In genomic region chr10:28269842-28270456, GRCh38 we compare ENCODE assay signal across 20 cellular contexts. TPM values are rescaled to one million over a fixed set of nuclear protein-coding genes. Genes with fewer than 3 reads are reported as not detected.
DNase-seq lines count a peak whose midpoint lies in the region; ATAC-seq, FAIRE-seq and TF ChIP-seq lines count a peak whose summit lies in the region.
"Had no signal": no experiment of that assay in that cellular context is flagged by ENCODE, and none has a peak within 500 bp of the region (broad histone marks: within the 10 kb centered on the region; RNA-seq: fewer than 3 reads in every experiment).

No MANE protein-coding gene starts in this region.

- H3K4me3 ChIP-seq in K562 (no peak overlapping the region), trophoblast cell (ENCODE audit: low read depth, low read length) (no peak overlapping the region)
- H3K4me3 ChIP-seq: BLaER1, GM23248 had no signal

- no peak for TF ChIP-seq RAD21 in K562 (CRISPR knock-in tag; conservative IDR thresholded peaks at IDR 0.05 in 1 of 2, IDR thresholded peaks at IDR 0.05 in 1 of 2)

- no TSS peak for BruUV-seq in K562 (replicated peaks; lab: Mats Ljungman, UMichigan)

- H3K36me3 ChIP-seq in K562 (ENCODE audit: control insufficient read depth, insufficient read depth, low read length) (no peaks in the 10 kb centered on the region), trophoblast cell (ENCODE audit: control insufficient read depth in 1 of 2, insufficient read depth in 2 of 2, low read length in 2 of 2) (peaks cover 0 to 2% of the 10 kb centered on the region in 2 experiments)
- H3K36me3 ChIP-seq: BLaER1 had no signal

- no peak overlapping the region for H4K8ac ChIP-seq in trophoblast cell (ENCODE audit: low read depth, low read length)

- H3K27ac Mint-ChIP-seq in activated naive CD4-positive, alpha-beta T cell treated with anti-CD3 and anti-CD28 coated beads, Interleukin-2, amount 50 U/mL, for 24 hours: peak overlapping the region; percentile 3
- H3K27ac Mint-ChIP-seq in activated naive CD4-positive, alpha-beta T cell treated with anti-CD3 and anti-CD28 coated beads, Interleukin-2, amount 10 ng/mL, durations not matched to agents 7 days and 5 days: no peak overlapping the region
- H3K27ac Mint-ChIP-seq in glutamatergic neuron (ENCODE audit: unreplicated experiment): no peak overlapping the region

- intact Hi-C loops in K562 (cut with micrococcal nuclease): no loop called here

- no peaks in the 10 kb centered on the region for H3K27me3 Mint-ChIP-seq in activated naive CD4-positive, alpha-beta T cell treated with anti-CD3 and anti-CD28 coated beads, Interleukin-2, amount 50 U/mL, for 24 hours
- no peaks in the 10 kb centered on the region for H3K27me3 Mint-ChIP-seq in activated naive CD4-positive, alpha-beta T cell treated with anti-CD3 and anti-CD28 coated beads, Interleukin-2, amount 10 ng/mL, durations not matched to agents 7 days and 5 days
- H3K27me3 Mint-ChIP-seq in glutamatergic neuron (ENCODE audit: unreplicated experiment): peaks cover 4% of the 10 kb centered on the region
- H3K27me3 Mint-ChIP-seq: CD4-positive, alpha-beta memory T cell had no signal

- no peak overlapping the region for H3K23ac ChIP-seq in trophoblast cell (ENCODE audit: low read length)

- H3K4me1 ChIP-seq in K562 (replicated peaks in 1 of 2; ENCODE audit: control insufficient read depth in 2 of 2, insufficient read depth in 2 of 2, low read length in 2 of 2) (no peaks in the 10 kb centered on the region), trophoblast cell (ENCODE audit: control insufficient read depth in 1 of 2, insufficient read depth in 2 of 2, low read length in 2 of 2) (peaks cover 2 to 3% of the 10 kb centered on the region in 2 experiments)

- H3K36me3 Mint-ChIP-seq in activated naive CD4-positive, alpha-beta T cell treated with anti-CD3 and anti-CD28 coated beads, Interleukin-2, amount 50 U/mL, for 24 hours: peaks cover 2% of the 10 kb centered on the region
- peaks cover 2% of the 10 kb centered on the region for H3K36me3 Mint-ChIP-seq in activated naive CD4-positive, alpha-beta T cell treated with anti-CD3 and anti-CD28 coated beads, Interleukin-2, amount 10 ng/mL, durations not matched to agents 7 days and 5 days
- no peaks in the 10 kb centered on the region for H3K36me3 Mint-ChIP-seq in glutamatergic neuron (ENCODE audit: unreplicated experiment)

- H3K4me1 Mint-ChIP-seq in activated naive CD4-positive, alpha-beta T cell treated with anti-CD3 and anti-CD28 coated beads, Interleukin-2, amount 50 U/mL, for 24 hours: peaks cover 37% of the 10 kb centered on the region
- H3K4me1 Mint-ChIP-seq in activated naive CD4-positive, alpha-beta T cell treated with anti-CD3 and anti-CD28 coated beads, Interleukin-2, amount 10 ng/mL, durations not matched to agents 7 days and 5 days: peaks cover 14% of the 10 kb centered on the region
- peaks cover 18% of the 10 kb centered on the region for H3K4me1 Mint-ChIP-seq in glutamatergic neuron (ENCODE audit: low read depth, unreplicated experiment)

- H3K27me3 ChIP-seq in K562 (ENCODE audit: control insufficient read depth in 2 of 2, insufficient read depth in 2 of 2, low read length in 2 of 2): no peaks in the 10 kb centered on the region; a peak in 2 of 5 replicates
- no peaks in the 10 kb centered on the region for H3K27me3 ChIP-seq in trophoblast cell (ENCODE audit: insufficient read depth, low read length)
- H3K27me3 ChIP-seq: BLaER1 had no signal

- H2BK12ac ChIP-seq in trophoblast cell (ENCODE audit: low read length): no peak overlapping the region

- H3K4me2 ChIP-seq in K562 (ENCODE audit: insufficient read depth, low read length) (no peak overlapping the region), trophoblast cell (ENCODE audit: low read length) (no peak overlapping the region)

- TF ChIP-seq CTCF in K562 (IDR thresholded peaks at IDR 0.05 in 2 of 3, conservative IDR thresholded peaks at IDR 0.05 in 1 of 3; ENCODE audit: insufficient read depth in 2 of 3, low read depth in 1 of 3, low read length in 3 of 3) (no peak), glutamatergic neuron (IDR thresholded peaks at IDR 0.05; ENCODE audit: partially characterized antibody, unreplicated experiment) (no peak)

- H3K18ac ChIP-seq in trophoblast cell (ENCODE audit: low read length): no peak overlapping the region

- FAIRE-seq in K562 (lab: Jason Lieb, UNC): no peak
- FAIRE-seq: GM19239, H54, HTR-8/SVneo had no signal

- no peak overlapping the region for H4K91ac ChIP-seq in trophoblast cell (ENCODE audit: low read depth, low read length)

- H3K9me3 Mint-ChIP-seq in activated naive CD4-positive, alpha-beta T cell treated with anti-CD3 and anti-CD28 coated beads, Interleukin-2, amount 50 U/mL, for 24 hours: no peaks in the 10 kb centered on the region
- no peaks in the 10 kb centered on the region for H3K9me3 Mint-ChIP-seq in activated naive CD4-positive, alpha-beta T cell treated with anti-CD3 and anti-CD28 coated beads, Interleukin-2, amount 10 ng/mL, durations not matched to agents 7 days and 5 days
- H3K9me3 Mint-ChIP-seq in glutamatergic neuron (ENCODE audit: unreplicated experiment): peaks cover 7% of the 10 kb centered on the region

- H3K79me1 ChIP-seq in trophoblast cell (ENCODE audit: low read length): no peaks in the 10 kb centered on the region

- in situ Hi-C loops in K562 (cut with MboI): no loop called here

- no peaks in the 10 kb centered on the region for H3K79me2 ChIP-seq in K562 (ENCODE audit: control insufficient read depth, insufficient read depth, low read length)
- H3K79me2 ChIP-seq in trophoblast cell (ENCODE audit: control insufficient read depth, insufficient read depth, low read length, poor library complexity): no peaks in the 10 kb centered on the region

- H2BK5ac ChIP-seq in trophoblast cell (ENCODE audit: low read depth, low read length, poor library complexity): no peak overlapping the region

- H2AK5ac ChIP-seq in trophoblast cell (ENCODE audit: low read length): no peak overlapping the region

- H4K12ac ChIP-seq in trophoblast cell (ENCODE audit: low read depth, low read length): no peak overlapping the region

- H4K20me1 ChIP-seq in K562 (replicated peaks; ENCODE audit: control insufficient read depth, insufficient read depth, low read length): no peaks in the 10 kb centered on the region
- H4K20me1 ChIP-seq: BLaER1 had no signal

- no peak for TF ChIP-seq EP300 in K562 (IDR thresholded peaks at IDR 0.05; ENCODE audit: low read length)

- H3K4me3 Mint-ChIP-seq in activated naive CD4-positive, alpha-beta T cell treated with anti-CD3 and anti-CD28 coated beads, Interleukin-2, amount 50 U/mL, for 24 hours: no peak overlapping the region
- H3K4me3 Mint-ChIP-seq in activated naive CD4-positive, alpha-beta T cell treated with anti-CD3 and anti-CD28 coated beads, Interleukin-2, amount 10 ng/mL, durations not matched to agents 7 days and 5 days: no peak overlapping the region
- peak overlapping the region; percentile 41 for H3K4me3 Mint-ChIP-seq in glutamatergic neuron (ENCODE audit: unreplicated experiment)
- H3K4me3 Mint-ChIP-seq: CD14-positive monocyte; CD4-positive, alpha-beta memory T cell had no signal

- CTCF ChIA-PET in activated naive CD4-positive, alpha-beta T cell treated with anti-CD3 and anti-CD28 coated beads, Interleukin-2, amount 10 ng/mL, durations not matched to agents 7 days and 5 days (lab: Charles Lee): no interaction called here
- CTCF ChIA-PET in K562 (lab: Yijun Ruan, JAX; ENCODE audit: low intra/inter-chr PET ratio): no interaction called here

- no peak overlapping the region for H3K4ac ChIP-seq in trophoblast cell (ENCODE audit: low read depth, low read length)

- POLR2A ChIA-PET in K562 (lab: Yijun Ruan, JAX): no interaction called here

- no peak overlapping the region for H2BK120ac ChIP-seq in trophoblast cell (ENCODE audit: insufficient read depth, low read length, poor library complexity)

- no peak overlapping the region for H3K9ac ChIP-seq in K562 (ENCODE audit: insufficient read depth in 1 of 2, low read depth in 2 of 2, low read length in 2 of 2)
- no peak overlapping the region for H3K9ac ChIP-seq in trophoblast cell (ENCODE audit: low read length)
- H3K9ac ChIP-seq: BLaER1, GM23248 had no signal

- WGBS in K562 (ENCODE audit: insufficient coverage, low coverage, missing lambda C conversion rate): 8% methylated on average over 9 of the region's 9 CpGs
- WGBS in trophoblast cell (ENCODE audit: extremely low coverage, insufficient coverage, insufficient read length): no CpG with 5 or more reads among the region's 9 CpGs

- H3K27ac ChIP-seq in K562 (ENCODE audit: extremely low read depth, low read depth, low read length) (no peak overlapping the region), trophoblast cell (ENCODE audit: low read depth, low read length) (peak overlapping the region; percentile 43)
- H3K27ac ChIP-seq: 22Rv1, BLaER1, GM23248 had no signal

- DNase-seq in activated naive CD4-positive, alpha-beta T cell treated with anti-CD3 and anti-CD28 coated beads, Interleukin-2, amount 10 ng/mL, durations not matched to agents 7 days and 5 days: no peak
- DNase-seq in K562 (ENCODE audit: extremely low read depth in 1 of 4, low spot score in 3 of 4): no peak
- DNase-seq in glutamatergic neuron: no peak
- DNase-seq in trophoblast cell: peak; percentile 95
- DNase-seq in stimulated activated CD4-positive, alpha-beta T cell treated with anti-CD3 and anti-CD28 coated beads, Interleukin-4, amount 100 ng/mL, for 1 hour: no peak
- DNase-seq: CD4-positive, alpha-beta memory T cell; DMS153; DMS79; GF-D8; GM23248; HCEC 1CT had no signal

- H2AFZ ChIP-seq in K562 (ENCODE audit: low read depth, low read length): no peak overlapping the region
- no peak overlapping the region for H2AFZ ChIP-seq in trophoblast cell (ENCODE audit: insufficient read depth, low read length, poor library complexity)
- H2AFZ ChIP-seq: GM23248 had no signal

- H3K9me1 ChIP-seq in K562 (ENCODE audit: control insufficient read depth, insufficient read depth, low read length): no peaks in the 10 kb centered on the region

- ATAC-seq in K562 (no peak), HG03520 (IDR thresholded peaks at IDR 0.05; ENCODE audit: unreplicated experiment) (no peak), GM19023 (IDR thresholded peaks at IDR 0.05; ENCODE audit: unreplicated experiment) (no peak)

- H3K9me3 ChIP-seq in K562 (replicated peaks; ENCODE audit: control insufficient read depth, insufficient read depth, low read depth, low read length): no peaks in the 10 kb centered on the region
- no peaks in the 10 kb centered on the region for H3K9me3 ChIP-seq in trophoblast cell (ENCODE audit: insufficient read depth, low read depth, low read length)
- H3K9me3 ChIP-seq: BLaER1 had no signal

- H3K14ac ChIP-seq in trophoblast cell (ENCODE audit: low read length): no peak overlapping the region

- no peak for TF ChIP-seq POLR2A in K562 (conservative IDR thresholded peaks at IDR 0.05)

RNA-seq across cellular contexts. Expression of gene MPP7, which starts 32.9 kb away (rescaled TPM):
- total RNA-seq in K562 (2011; cell fraction: chromatin; rRNA removed; ENCODE audit: low replicate concordance): 0.56 and 0.67 TPM in 2 replicates
- 0.13 and 0.83 TPM in 2 replicates for total RNA-seq in K562 (2011; cell fraction: nucleolus; rRNA removed)
- 0.69 and 1.0 TPM in 2 replicates for total RNA-seq in K562 (2011; cell fraction: nucleoplasm; rRNA removed)
- total RNA-seq in K562 (2014; rRNA removed) (0.20 and 0.23 TPM in 2 replicates), K562 (2014; rRNA removed; fragmentation: Illumina TruSeq; extraction: Trizol) (0.25 and 0.35 TPM in 2 replicates), K562 (2015; rRNA removed; fragmentation: Illumina TruSeq; extraction: Trizol) (0.15 and 0.22 TPM in 2 replicates), K562 (2021) (0.27 and 0.38 TPM in 2 replicates), glutamatergic neuron (ENCODE audit: unreplicated experiment) (19.0 TPM)
- polyA plus RNA-seq in K562 (2011; rRNA removed) (0.28 and 0.50 TPM in 2 replicates), K562 (2014; fragmentation: Illumina TruSeq; extraction: Trizol) (0.12 and 0.22 TPM in 2 replicates), K562 (2014; fragmentation: Nextera tagmentation; extraction: Ambion mirVana) (under 1 TPM; 0.03 TPM), K562 (2014; rRNA removed) (0.28 and 0.39 TPM in 2 replicates)
- polyA plus RNA-seq in K562 (2011; cell fraction: cytosol; rRNA removed): 0.06 and 0.25 TPM in 2 replicates
- polyA plus RNA-seq in K562 (2011; cell fraction: nucleus; rRNA removed): 0.28 and 0.50 TPM in 2 replicates
- polyA plus RNA-seq in K562 (2012): 0.17 and 0.39 TPM in 2 replicates
- polyA minus RNA-seq in K562 (2011; rRNA and poly(A)+ RNA removed): 1.2 and 1.3 TPM in 2 replicates
- polyA minus RNA-seq in K562 (2011; cell fraction: cytosol; rRNA and poly(A)+ RNA removed): 0.29 TPM in 1 of 2 replicates, not detected in the other
- 0.22 and 0.27 TPM in 2 replicates for polyA minus RNA-seq in K562 (2011; cell fraction: nucleus; rRNA and poly(A)+ RNA removed)
- 12.8 and 13.4 TPM in 2 replicates for polyA plus RNA-seq in trophoblast cell (2013)

Comparison
In these comparisons a context has a peak if more than half of its experiments do, and no peak if none do; other contexts are left out.
1. DNase-seq: peak in trophoblast cell (2 of 2); none in activated naive CD4-positive, alpha-beta T cell treated with anti-CD3 and anti-CD28 coated beads, Interleukin-2, amount 10 ng/mL, durations not matched to agents 7 days and 5 days (single experiment), K562 (0 of 4), glutamatergic neuron (single experiment) and stimulated activated CD4-positive, alpha-beta T cell treated with anti-CD3 and anti-CD28 coated beads, Interleukin-4, amount 100 ng/mL, for 1 hour (single experiment).